In the genomic region with DNA sequence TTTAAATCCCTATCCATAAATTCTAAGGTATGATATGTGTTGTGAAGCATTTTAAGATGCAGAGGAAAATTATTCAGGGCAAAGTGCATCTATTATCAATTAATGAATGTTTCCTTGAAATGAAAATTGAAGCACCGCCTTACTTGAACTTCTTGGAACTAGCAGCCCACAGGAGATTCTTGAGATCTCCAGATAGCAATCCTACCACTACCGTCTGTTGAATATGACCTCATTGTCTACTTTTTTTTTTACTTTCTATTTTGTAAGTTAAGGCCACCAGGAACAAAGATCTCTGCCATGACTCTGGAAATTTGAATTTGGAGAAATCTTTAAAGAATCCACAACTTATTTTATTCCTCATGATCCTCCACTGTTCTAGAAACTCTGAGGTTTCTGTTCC, we compare ENCODE assay signal across 1 cellular context.
TF ChIP-seq lines count a peak whose summit lies in the region.

No MANE protein-coding gene starts in this region.

TF ChIP-seq in SK-N-SH treated with all-trans-retinoic acid at 6 μM for 48 hours, 23 proteins besides CTCF, POLR2A, EP300 and RAD21 (continued from another document):
- TF ChIP-seq ARNTL (CRISPR knock-in tag; IDR thresholded peaks at IDR 0.05; ENCODE audit: borderline replicate concordance, low read depth) (no peak), OSR1 (CRISPR knock-in tag; IDR thresholded peaks at IDR 0.05) (no peak), ZFP3 (CRISPR knock-in tag; IDR thresholded peaks at IDR 0.05) (no peak), ZFP30 (CRISPR knock-in tag; IDR thresholded peaks at IDR 0.05) (no peak), ZNF8 (CRISPR knock-in tag; IDR thresholded peaks at IDR 0.05) (no peak), ZC3H10 (CRISPR knock-in tag; IDR thresholded peaks at IDR 0.05) (no peak), PPARA (CRISPR knock-in tag; IDR thresholded peaks at IDR 0.05; ENCODE audit: borderline replicate concordance) (no peak), SNAI2 (CRISPR knock-in tag; IDR thresholded peaks at IDR 0.05) (no peak), TOX (CRISPR knock-in tag; IDR thresholded peaks at IDR 0.05; ENCODE audit: borderline replicate concordance) (no peak), TSHZ2 (CRISPR knock-in tag; IDR thresholded peaks at IDR 0.05) (no peak), CSDC2 (CRISPR knock-in tag; IDR thresholded peaks at IDR 0.05) (no peak), POU6F1 (CRISPR knock-in tag; IDR thresholded peaks at IDR 0.05; ENCODE audit: borderline replicate concordance, low read depth) (no peak), TCF4 (CRISPR knock-in tag; IDR thresholded peaks at IDR 0.05; ENCODE audit: borderline replicate concordance) (no peak), ISL1 (CRISPR knock-in tag; IDR thresholded peaks at IDR 0.05) (no peak), BACH2 (CRISPR knock-in tag; IDR thresholded peaks at IDR 0.05; ENCODE audit: borderline replicate concordance) (no peak), ESRRG (CRISPR knock-in tag; IDR thresholded peaks at IDR 0.05) (no peak)
